16 cellular contexts compared by ENCODE assay signal in genomic region chr7:151680810-151681209, GRCh38.
DNase-seq lines count a peak whose midpoint lies in the region; ATAC-seq and TF ChIP-seq lines count a peak whose summit lies in the region.
"Had no signal": no experiment of that assay in that cellular context is flagged by ENCODE, and none has a peak within 500 bp of the region (broad histone marks: within the 10 kb centered on the region; RNA-seq: fewer than 3 reads in every experiment).

No MANE protein-coding gene starts in this region.

- H3K23ac ChIP-seq in mesendoderm (ENCODE audit: low read length): no peak overlapping the region

- H3K4me1 ChIP-seq in esophagus (ENCODE audit: control insufficient read depth in 2 of 2, insufficient read depth in 2 of 2, low read length in 1 of 2) (peaks cover 0 to 7% of the 10 kb centered on the region in 2 donors), uterus (no peaks in the 10 kb centered on the region), mesendoderm (ENCODE audit: control insufficient read depth, low read depth, low read length) (no peaks in the 10 kb centered on the region)

- no peaks in the 10 kb centered on the region for H3K9me3 ChIP-seq in esophagus (ENCODE audit: control insufficient read depth in 2 of 2, insufficient read depth in 1 of 2, low read depth in 1 of 2, low read length in 1 of 2)
- no peaks in the 10 kb centered on the region for H3K9me3 ChIP-seq in uterus

- H3K56ac ChIP-seq in mesendoderm (ENCODE audit: low read length): no peak overlapping the region

- no peak overlapping the region for H4K8ac ChIP-seq in mesendoderm (ENCODE audit: low read depth, low read length)

- H2AK5ac ChIP-seq in mesendoderm (ENCODE audit: low read length): no peak overlapping the region

- no peak overlapping the region for H3K9ac ChIP-seq in mesendoderm (ENCODE audit: low read length)

- intact Hi-C loops in Right ventricle myocardium inferior (cut with DNase I) (no loop called here), left cardiac atrium (cut with DNase I) (no loop called here), uterus (cut with DNase I; ENCODE audit: low total_unique reads) (no loop called here)

- no peak overlapping the region for H2BK5ac ChIP-seq in mesendoderm (ENCODE audit: low read length)

- H3K4me2 ChIP-seq in mesendoderm (ENCODE audit: low read length): no peak overlapping the region

- H3K18ac ChIP-seq in mesendoderm (ENCODE audit: low read length): no peak overlapping the region

- DNase-seq in Right ventricle myocardium inferior (ENCODE audit: missing footprints): no peak
- DNase-seq in left cardiac atrium: no peak
- no peak for DNase-seq in omental fat pad (ENCODE audit: low spot score)
- DNase-seq in uterus: peak; percentile 47 to 83
- no peak for DNase-seq in mesendoderm
- no peak for DNase-seq in HUDEP-2 (lab: John Stamatoyannopoulos, UW; ENCODE audit: unreplicated experiment in 76 of 76)
- DNase-seq: foreskin melanocyte; Kasumi-1; NCI-H510A; nucleus accumbens; stimulated activated CD4-positive, alpha-beta T cell treated with anti-CD3 and anti-CD28 coated beads, Interleukin-2, amount 100 ng/mL, for 24 hours; stimulated activated naive CD4-positive, alpha-beta T cell had no signal

- TF ChIP-seq POLR2A in uterus (IDR thresholded peaks at IDR 0.05): no peak

- H2BK120ac ChIP-seq in mesendoderm (ENCODE audit: low read depth, low read length): no peak overlapping the region

- H2BK15ac ChIP-seq in mesendoderm (replicated peaks; ENCODE audit: low read depth): no peak overlapping the region

- H4K5ac ChIP-seq in mesendoderm (ENCODE audit: low read length): no peak overlapping the region

- H3K79me1 ChIP-seq in mesendoderm (ENCODE audit: low read length): no peaks in the 10 kb centered on the region

- no peaks in the 10 kb centered on the region for H3K79me2 ChIP-seq in mesendoderm (ENCODE audit: control insufficient read depth, insufficient read depth, low read length)

- H3K4ac ChIP-seq in mesendoderm (ENCODE audit: low read depth, low read length): no peak overlapping the region

- H3K4me3 ChIP-seq in esophagus (ENCODE audit: low read depth in 1 of 2, low read length in 2 of 2) (no peak overlapping the region), uterus (no peak overlapping the region), mesendoderm (ENCODE audit: low read length) (no peak overlapping the region)
- H3K4me3 ChIP-seq: GM12878 had no signal

- ATAC-seq in Right ventricle myocardium inferior (peak; percentile 30), left cardiac atrium (no peak), omental fat pad (ENCODE audit: low FRiP score) (peak; percentile 34), HG03108 (IDR thresholded peaks at IDR 0.05; ENCODE audit: unreplicated experiment) (no peak)
- ATAC-seq: GM12878, left colon had no signal

- H3K27me3 ChIP-seq in esophagus (ENCODE audit: control insufficient read depth in 1 of 2, insufficient read depth in 2 of 2, low read length in 2 of 2) (no peaks in the 10 kb centered on the region), uterus (no peaks in the 10 kb centered on the region), mesendoderm (ENCODE audit: insufficient read depth, low read length, poor library complexity) (no peaks in the 10 kb centered on the region)

- H3K36me3 ChIP-seq in esophagus (ENCODE audit: control insufficient read depth in 2 of 2, insufficient read depth in 2 of 2, low read length in 1 of 2) (peaks cover 0 to 2% of the 10 kb centered on the region in 2 donors), uterus (no peaks in the 10 kb centered on the region), mesendoderm (ENCODE audit: control insufficient read depth, insufficient read depth, low read length) (no peaks in the 10 kb centered on the region)

- H3K27ac ChIP-seq in esophagus (ENCODE audit: low read depth in 2 of 2, low read length in 1 of 2): peak overlapping the region; percentile 62 to 87
- peak overlapping the region; percentile 64 to 78 for H3K27ac ChIP-seq in uterus
- H3K27ac ChIP-seq in mesendoderm (ENCODE audit: low read depth, low read length): no peak overlapping the region

- WGBS in esophagus, 2 donors: 69 to 75% methylated on average over 7 of the region's 7 CpGs
- no CpG with 5 or more reads among the region's 7 CpGs for WGBS in mesendoderm (ENCODE audit: extremely low coverage, insufficient coverage, low lambda C conversion rate)

- TF ChIP-seq CTCF in omental fat pad (IDR thresholded peaks at IDR 0.05) (no peak), uterus (IDR thresholded peaks at IDR 0.05) (no peak)

Comparison
In these comparisons a context has a peak if more than half of its experiments do, and no peak if none do; other contexts are left out.
1. ATAC-seq: peak in Right ventricle myocardium inferior (single experiment) and omental fat pad (single experiment); none in left cardiac atrium (0 of 2) and HG03108 (single experiment).
2. DNase-seq: peak in uterus (2 of 2); none in Right ventricle myocardium inferior (single experiment), left cardiac atrium (single experiment), omental fat pad (single experiment), mesendoderm (single experiment) and HUDEP-2 (0 of 76).